29 cellular contexts compared by ENCODE assay signal in the genomic region with DNA sequence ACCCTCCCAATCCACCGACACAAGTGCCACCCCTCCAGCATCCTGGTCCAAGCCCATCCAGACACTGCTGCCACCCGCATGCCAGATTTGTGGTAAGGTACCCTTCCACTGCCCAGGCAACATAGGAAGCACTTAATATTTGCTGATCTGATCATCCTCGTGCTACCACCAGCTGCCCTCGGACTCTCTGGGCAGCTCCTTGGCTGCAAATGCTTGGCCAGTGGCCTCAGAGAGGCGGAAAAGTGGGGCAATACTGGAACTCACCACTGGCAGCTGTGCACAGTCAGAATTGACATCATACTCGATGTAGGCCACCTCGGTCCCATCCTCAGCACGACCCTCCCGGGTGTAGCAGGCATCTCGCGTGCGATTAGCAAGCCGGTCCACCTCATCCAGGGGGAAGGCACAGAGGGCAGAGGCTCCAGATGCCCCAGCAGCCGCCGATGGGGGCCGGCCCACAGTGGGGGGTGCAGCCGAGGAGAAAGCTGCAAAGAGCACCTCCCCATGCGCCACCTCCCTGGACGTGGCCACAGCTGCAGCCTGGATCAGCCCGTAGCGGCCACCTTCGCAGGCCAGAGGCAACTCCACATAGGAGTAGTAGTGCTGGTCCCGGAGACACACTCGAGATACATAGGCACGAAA. TPM values are rescaled to one million over a fixed set of nuclear protein-coding genes. Genes with fewer than 3 reads are reported as not detected.
DNase-seq lines count a peak whose midpoint lies in the region; ATAC-seq and TF ChIP-seq lines count a peak whose summit lies in the region.
"Had no signal": no experiment of that assay in that cellular context is flagged by ENCODE, and none has a peak within 500 bp of the region (broad histone marks: within the 10 kb centered on the region; RNA-seq: fewer than 3 reads in every experiment).

No MANE protein-coding gene starts in this region.

- peaks cover 3% of the 10 kb centered on the region for H3K4me1 Mint-ChIP-seq in activated CD4-positive, alpha-beta T cell treated with anti-CD3 and anti-CD28 coated beads, Interleukin-2, amount 10 ng/mL, durations not matched to agents 7 days and 5 days
- H3K4me1 Mint-ChIP-seq in activated CD4-positive, alpha-beta T cell treated with anti-CD3 and anti-CD28 coated beads for 36 hours: no peaks in the 10 kb centered on the region
- H3K4me1 Mint-ChIP-seq in nephron progenitor cell: peaks cover 46% of the 10 kb centered on the region
- H3K4me1 Mint-ChIP-seq: central memory CD8-positive, alpha-beta T cell; naive thymus-derived CD4-positive, alpha-beta T cell had no signal

- intact Hi-C loops in activated CD4-positive, alpha-beta T cell treated with anti-CD3 and anti-CD28 coated beads for 36 hours (cut with DNase I, micrococcal nuclease): no loop called here
- intact Hi-C loops in left colon (cut with DNase I, micrococcal nuclease): no loop called here

- no peak for DNase-seq in activated CD4-positive, alpha-beta T cell treated with anti-CD3 and anti-CD28 coated beads, Interleukin-2, amount 10 ng/mL, durations not matched to agents 7 days and 5 days
- no peak for DNase-seq in activated CD4-positive, alpha-beta T cell treated with anti-CD3 and anti-CD28 coated beads for 36 hours
- DNase-seq in nephron progenitor cell (no peak), AG08396 (ENCODE audit: low spot score) (no peak), left colon (no peak), mucosa of gallbladder (ENCODE audit: low spot score) (no peak)
- DNase-seq: activated CD8-positive, alpha-beta memory T cell treated with anti-CD3 and anti-CD28 coated beads for 24 hours; activated naive CD4-positive, alpha-beta T cell treated with Interleukin-2 at 50 U/mL for 16 hours; activated T-cell treated with anti-CD3 and anti-CD28 coated beads, Interleukin-2, amount 50 U/mL, for 4 hours; DMS79; effector CD4-positive, alpha-beta T cell; foreskin melanocyte; kidney; naive thymus-derived CD4-positive, alpha-beta T cell; NCI-H1092 treated with DMSO at 0.1 percent for 48 hours; NCI-H2029 treated with DMSO at 0.1 percent for 48 hours; NCI-H345; NCI-H82; Right ventricle myocardium superior; stimulated activated CD4-positive, alpha-beta T cell treated with anti-CD3 and anti-CD28 coated beads, Interleukin-2, amount 100 ng/mL, for 24 hours; stimulated activated naive CD4-positive, alpha-beta T cell; transverse colon had no signal

- no peaks in the 10 kb centered on the region for H3K9me3 Mint-ChIP-seq in activated CD4-positive, alpha-beta T cell treated with anti-CD3 and anti-CD28 coated beads, Interleukin-2, amount 10 ng/mL, durations not matched to agents 7 days and 5 days
- no peaks in the 10 kb centered on the region for H3K9me3 Mint-ChIP-seq in activated CD4-positive, alpha-beta T cell treated with anti-CD3 and anti-CD28 coated beads for 36 hours (ENCODE audit: low read depth)
- no peaks in the 10 kb centered on the region for H3K9me3 Mint-ChIP-seq in nephron progenitor cell
- H3K9me3 Mint-ChIP-seq: activated T-cell treated with anti-CD3 and anti-CD28 coated beads, Interleukin-2, amount 50 U/mL, for 4 hours; central memory CD8-positive, alpha-beta T cell; naive thymus-derived CD4-positive, alpha-beta T cell had no signal

- no peaks in the 10 kb centered on the region for H3K27me3 ChIP-seq in gastroesophageal sphincter
- H3K27me3 ChIP-seq: transverse colon had no signal

- peaks cover 16% of the 10 kb centered on the region for H3K27me3 Mint-ChIP-seq in activated CD4-positive, alpha-beta T cell treated with anti-CD3 and anti-CD28 coated beads, Interleukin-2, amount 10 ng/mL, durations not matched to agents 7 days and 5 days
- peaks cover 5% of the 10 kb centered on the region for H3K27me3 Mint-ChIP-seq in activated CD4-positive, alpha-beta T cell treated with anti-CD3 and anti-CD28 coated beads for 36 hours
- H3K27me3 Mint-ChIP-seq in nephron progenitor cell (ENCODE audit: low read depth, poor library complexity): no peaks in the 10 kb centered on the region
- H3K27me3 Mint-ChIP-seq: central memory CD8-positive, alpha-beta T cell had no signal

- H3K36me3 ChIP-seq in gastroesophageal sphincter: peaks cover 0 to 60% of the 10 kb centered on the region in 2 donors
- H3K36me3 ChIP-seq: transverse colon had no signal

- H3K4me3 ChIP-seq in gastroesophageal sphincter: no peak overlapping the region
- H3K4me3 ChIP-seq: skin epidermis, transverse colon had no signal

- H3K9me3 ChIP-seq in gastroesophageal sphincter: no peaks in the 10 kb centered on the region
- H3K9me3 ChIP-seq: transverse colon had no signal

- POLR2A ChIA-PET in activated CD4-positive, alpha-beta T cell treated with anti-CD3 and anti-CD28 coated beads, Interleukin-2, amount 10 ng/mL, durations not matched to agents 7 days and 5 days (lab: Charles Lee): no interaction called here
- POLR2A ChIA-PET in activated CD4-positive, alpha-beta T cell treated with anti-CD3 and anti-CD28 coated beads for 36 hours (lab: Charles Lee): interaction anchor here (1.1 kb wide), 1 partner anchor 16 kb away, joined by 3 read pairs; no protein-coding TSS in a partner anchor

- no peak for TF ChIP-seq POLR2A in gastroesophageal sphincter (IDR thresholded peaks at IDR 0.05)

- H3K4me3 Mint-ChIP-seq in activated CD4-positive, alpha-beta T cell treated with anti-CD3 and anti-CD28 coated beads, Interleukin-2, amount 10 ng/mL, durations not matched to agents 7 days and 5 days: no peak overlapping the region
- H3K4me3 Mint-ChIP-seq in activated CD4-positive, alpha-beta T cell treated with anti-CD3 and anti-CD28 coated beads for 36 hours: no peak overlapping the region
- H3K4me3 Mint-ChIP-seq in nephron progenitor cell: no peak overlapping the region
- H3K4me3 Mint-ChIP-seq: activated T-cell treated with anti-CD3 and anti-CD28 coated beads, Interleukin-2, amount 50 U/mL, for 4 hours; central memory CD8-positive, alpha-beta T cell; naive thymus-derived CD4-positive, alpha-beta T cell had no signal

- no peak for ATAC-seq in activated CD4-positive, alpha-beta T cell treated with anti-CD3 and anti-CD28 coated beads for 36 hours
- ATAC-seq in gastroesophageal sphincter: no peak
- no peak for ATAC-seq in left colon
- ATAC-seq: activated T-cell treated with anti-CD3 and anti-CD28 coated beads, Interleukin-2, amount 50 U/mL, for 4 hours; naive thymus-derived CD4-positive, alpha-beta T cell had no signal

- CTCF ChIA-PET in activated CD4-positive, alpha-beta T cell treated with anti-CD3 and anti-CD28 coated beads, Interleukin-2, amount 10 ng/mL, durations not matched to agents 7 days and 5 days (lab: Charles Lee): interaction anchor here (0.5 to 3.8 kb wide), 2 partner anchors 12 to 119 kb away, joined by 3 to 27 read pairs; no protein-coding TSS in a partner anchor
- CTCF ChIA-PET in activated CD4-positive, alpha-beta T cell treated with anti-CD3 and anti-CD28 coated beads for 36 hours (lab: Charles Lee): interaction anchor here (0.6 to 3.1 kb wide), 6 partner anchors 10 to 571 kb away, joined by 3 to 17 read pairs (median 3); a partner anchor contains a TSS

- TF ChIP-seq EP300 in gastroesophageal sphincter (IDR thresholded peaks at IDR 0.05): no peak

- WGBS in gastroesophageal sphincter (ENCODE audit: low coverage in 1 of 2), 2 donors: 80 to 86% methylated on average over 1 to 2 of the region's 25 CpGs

- H3K27ac Mint-ChIP-seq in activated CD4-positive, alpha-beta T cell treated with anti-CD3 and anti-CD28 coated beads, Interleukin-2, amount 10 ng/mL, durations not matched to agents 7 days and 5 days: peak overlapping the region; percentile 51
- no peak overlapping the region for H3K27ac Mint-ChIP-seq in activated CD4-positive, alpha-beta T cell treated with anti-CD3 and anti-CD28 coated beads for 36 hours
- peak overlapping the region; percentile 91 for H3K27ac Mint-ChIP-seq in nephron progenitor cell

- no peaks in the 10 kb centered on the region for H3K36me3 Mint-ChIP-seq in activated CD4-positive, alpha-beta T cell treated with anti-CD3 and anti-CD28 coated beads, Interleukin-2, amount 10 ng/mL, durations not matched to agents 7 days and 5 days (ENCODE audit: low read depth)
- H3K36me3 Mint-ChIP-seq in activated CD4-positive, alpha-beta T cell treated with anti-CD3 and anti-CD28 coated beads for 36 hours (ENCODE audit: low read depth): no peaks in the 10 kb centered on the region
- H3K36me3 Mint-ChIP-seq in nephron progenitor cell (ENCODE audit: low read depth): peaks cover 5% of the 10 kb centered on the region
- H3K36me3 Mint-ChIP-seq: naive thymus-derived CD4-positive, alpha-beta T cell had no signal

- TF ChIP-seq CTCF in gastroesophageal sphincter (IDR thresholded peaks at IDR 0.05) (peak in 1 of 4 experiments; percentile 4), nephron progenitor cell (IDR thresholded peaks at IDR 0.05) (no peak)

- H3K4me1 ChIP-seq in gastroesophageal sphincter: peaks cover 0 to 80% (median 35%) of the 10 kb centered on the region in 3 donors

- peak overlapping the region in 3 of 4 donors; percentile 96 to 99 (median 98) for H3K27ac ChIP-seq in gastroesophageal sphincter
- peak overlapping the region; percentile 100 for H3K27ac ChIP-seq in temporal lobe (ENCODE audit: low read depth, low read length)
- H3K27ac ChIP-seq: 22Rv1, HL-60, transverse colon had no signal

RNA-seq across cellular contexts. Expression of a gene that starts 6.5 kb away (rescaled TPM):
- total RNA-seq in activated CD4-positive, alpha-beta T cell treated with anti-CD3 and anti-CD28 coated beads, Interleukin-2, amount 10 ng/mL, durations not matched to agents 7 days and 5 days: 1 to 10 TPM; 2.3 to 2.5 TPM
- 1 to 10 TPM; 3.7 to 5.1 TPM for total RNA-seq in activated CD4-positive, alpha-beta T cell treated with anti-CD3 and anti-CD28 coated beads for 36 hours
- total RNA-seq in gastroesophageal sphincter (100 to 1,000 TPM; 125 to 186 (median 147) TPM), temporal lobe (50.9 TPM), left colon (100 to 1,000 TPM in 1 of 2 donors, 10 to 100 TPM in 1; 91.1 to 114 TPM), mucosa of gallbladder (257 TPM)

RNA-seq across cellular contexts. Expression of a gene that starts 16.6 kb away (rescaled TPM):
- 10 to 100 TPM; 11.6 to 15.1 TPM for total RNA-seq in activated CD4-positive, alpha-beta T cell treated with anti-CD3 and anti-CD28 coated beads, Interleukin-2, amount 10 ng/mL, durations not matched to agents 7 days and 5 days
- 10 to 100 TPM; 17.5 to 25.0 TPM for total RNA-seq in activated CD4-positive, alpha-beta T cell treated with anti-CD3 and anti-CD28 coated beads for 36 hours
- 10 to 100 TPM; 10.2 to 32.6 (median 26.3) TPM for total RNA-seq in gastroesophageal sphincter
- total RNA-seq in temporal lobe: 7.4 TPM
- 10 to 100 TPM; 13.3 to 21.2 TPM for total RNA-seq in left colon
- total RNA-seq in mucosa of gallbladder: 10.1 TPM

RNA-seq across cellular contexts. Expression of a gene that starts 16.7 kb away (rescaled TPM):
- total RNA-seq in activated CD4-positive, alpha-beta T cell treated with anti-CD3 and anti-CD28 coated beads, Interleukin-2, amount 10 ng/mL, durations not matched to agents 7 days and 5 days: 100 to 1,000 TPM; 285 to 290 TPM
- 100 to 1,000 TPM; 260 to 324 TPM for total RNA-seq in activated CD4-positive, alpha-beta T cell treated with anti-CD3 and anti-CD28 coated beads for 36 hours
- total RNA-seq in gastroesophageal sphincter (100 to 1,000 TPM; 200 to 329 (median 260) TPM), temporal lobe (120 TPM), left colon (100 to 1,000 TPM; 165 to 192 TPM), mucosa of gallbladder (165 TPM)

RNA-seq across cellular contexts. Expression of a gene that starts 23.2 kb away (rescaled TPM):
- 10 to 100 TPM; 17.4 to 19.4 TPM for total RNA-seq in activated CD4-positive, alpha-beta T cell treated with anti-CD3 and anti-CD28 coated beads, Interleukin-2, amount 10 ng/mL, durations not matched to agents 7 days and 5 days
- 10 to 100 TPM; 16.8 to 21.0 TPM for total RNA-seq in activated CD4-positive, alpha-beta T cell treated with anti-CD3 and anti-CD28 coated beads for 36 hours
- total RNA-seq in gastroesophageal sphincter (1 to 10 TPM; 3.0 to 6.8 (median 5.2) TPM), temporal lobe (4.7 TPM), left colon (1 to 10 TPM; 3.8 to 4.4 TPM), mucosa of gallbladder (4.6 TPM)

RNA-seq across cellular contexts. Expression of a gene that starts 51.3 kb away (rescaled TPM):
- not detected for total RNA-seq in activated CD4-positive, alpha-beta T cell treated with anti-CD3 and anti-CD28 coated beads, Interleukin-2, amount 10 ng/mL, durations not matched to agents 7 days and 5 days
- under 1 TPM; 0.11 to 0.16 TPM for total RNA-seq in activated CD4-positive, alpha-beta T cell treated with anti-CD3 and anti-CD28 coated beads for 36 hours
- not detected for total RNA-seq in gastroesophageal sphincter
- total RNA-seq in temporal lobe: 1.5 TPM
- total RNA-seq in left colon: not detected
- total RNA-seq in mucosa of gallbladder: not detected
- total RNA-seq: activated T-cell treated with anti-CD3 and anti-CD28 coated beads, Interleukin-2, amount 50 U/mL, for 4 hours; kidney; naive thymus-derived CD4-positive, alpha-beta T cell; posterior vena cava; Right ventricle myocardium superior; transverse colon had no signal
